11 cellular contexts compared by ENCODE assay signal in genomic region chr11:31943056-31943780, GRCh38.
DNase-seq lines count a peak whose midpoint lies in the region; ATAC-seq and TF ChIP-seq lines count a peak whose summit lies in the region.
"Had no signal": no experiment of that assay in that cellular context is flagged by ENCODE, and none has a peak within 500 bp of the region (broad histone marks: within the 10 kb centered on the region; RNA-seq: fewer than 3 reads in every experiment).

No MANE protein-coding gene starts in this region.

- H3K4me3 ChIP-seq in mammary epithelial cell (replicated peaks in 1 of 3; ENCODE audit: insufficient read depth in 1 of 3, low read depth in 2 of 3, low read length in 3 of 3) = no peak overlapping the region
- no peak overlapping the region for H3K4me3 ChIP-seq in right cardiac atrium (ENCODE audit: low read length)
- H3K4me3 ChIP-seq: gastroesophageal sphincter, SK-N-MC had no signal

- dilution Hi-C loops in mammary epithelial cell (cut with HindIII; ENCODE audit: low sequenced_read_pairs) = no loop called here

- no peak overlapping the region for H3K27ac ChIP-seq in mammary epithelial cell (ENCODE audit: insufficient read depth, low read depth, low read length)
- H3K27ac ChIP-seq in right cardiac atrium (ENCODE audit: low read length) = no peak overlapping the region
- H3K27ac ChIP-seq: gastroesophageal sphincter, SK-N-MC had no signal

- BruUV-seq in mammary epithelial cell (replicated peaks; lab: Mats Ljungman, UMichigan) (no TSS peak), Calu3 (replicated peaks; lab: Mats Ljungman, UMichigan) (no TSS peak)

- H3K4me1 ChIP-seq in mammary epithelial cell (ENCODE audit: insufficient read depth, low read length) (no peaks in the 10 kb centered on the region), right cardiac atrium (ENCODE audit: control insufficient read depth, insufficient read depth, low read length) (no peaks in the 10 kb centered on the region)
- H3K4me1 ChIP-seq: gastroesophageal sphincter had no signal

- H3K27me3 ChIP-seq in mammary epithelial cell (ENCODE audit: insufficient read depth, low read length) (peaks cover 3% of the 10 kb centered on the region), right cardiac atrium (ENCODE audit: control insufficient read depth, insufficient read depth) (no peaks in the 10 kb centered on the region)
- H3K27me3 ChIP-seq: gastroesophageal sphincter had no signal

- no peak overlapping the region for H3K9ac ChIP-seq in mammary epithelial cell (ENCODE audit: insufficient read depth, low read length)

- 24% methylated on average over 2 of the region's 2 CpGs for WGBS in mammary epithelial cell (ENCODE audit: low coverage, missing lambda C conversion rate)
- WGBS in right cardiac atrium = 54% methylated on average over 2 of the region's 2 CpGs

- peaks cover 37% of the 10 kb centered on the region for H3K27me3 Mint-ChIP-seq in T-helper 1 cell treated with Interleukin-12 subunit alpha and Interleukin-12 subunit beta and Interleukin-4 antibody, amounts not matched to agents 30 μg/mL and 1 μg/mL, for 36 hours (ENCODE audit: low read depth)
- H3K27me3 Mint-ChIP-seq in Calu3 (ENCODE audit: unreplicated experiment) = peaks cover 36% of the 10 kb centered on the region

- intact Hi-C loops in mammary epithelial cell (cut with micrococcal nuclease) (no loop called here), right cardiac atrium (cut with DNase I) (no loop called here), Calu3 (cut with micrococcal nuclease; ENCODE audit: unreplicated experiment) (no loop called here)

- no peaks in the 10 kb centered on the region for H4K20me1 ChIP-seq in mammary epithelial cell (ENCODE audit: insufficient read depth, low read length)

- no peaks in the 10 kb centered on the region for H3K79me2 ChIP-seq in mammary epithelial cell (ENCODE audit: insufficient read depth, low read length)

- in situ Hi-C loops in mammary epithelial cell (cut with MboI; ENCODE audit: low sequenced_read_pairs in 2 of 2) = no loop called here

- H3K27ac Mint-ChIP-seq in T-helper 1 cell treated with Interleukin-12 subunit alpha and Interleukin-12 subunit beta and Interleukin-4 antibody, amounts not matched to agents 30 μg/mL and 1 μg/mL, for 36 hours = peak overlapping the region; percentile 76
- H3K27ac Mint-ChIP-seq in Calu3 (ENCODE audit: unreplicated experiment) = no peak overlapping the region

- no peaks in the 10 kb centered on the region for H3K36me3 ChIP-seq in mammary epithelial cell (ENCODE audit: insufficient read depth, low read length)
- H3K36me3 ChIP-seq: gastroesophageal sphincter had no signal

- no peak overlapping the region for H3K4me2 ChIP-seq in mammary epithelial cell (ENCODE audit: insufficient read depth, low read depth, low read length)

- no peaks in the 10 kb centered on the region for H3K9me3 ChIP-seq in mammary epithelial cell (replicated peaks; ENCODE audit: insufficient read depth, low read length)
- no peaks in the 10 kb centered on the region for H3K9me3 ChIP-seq in right cardiac atrium (ENCODE audit: control insufficient read depth, low read length)
- H3K9me3 ChIP-seq: gastroesophageal sphincter had no signal

- no peak overlapping the region for H3K4me3 Mint-ChIP-seq in T-helper 1 cell treated with Interleukin-12 subunit alpha and Interleukin-12 subunit beta and Interleukin-4 antibody, amounts not matched to agents 30 μg/mL and 1 μg/mL, for 36 hours
- H3K4me3 Mint-ChIP-seq in Calu3 (ENCODE audit: low read depth, unreplicated experiment) = no peak overlapping the region

- peak; percentile 97 for ATAC-seq in GM18498 (IDR thresholded peaks at IDR 0.05; ENCODE audit: unreplicated experiment)
- ATAC-seq in GM19452 (IDR thresholded peaks at IDR 0.05; ENCODE audit: unreplicated experiment) = peak; percentile 91
- ATAC-seq in HG02938 (IDR thresholded peaks at IDR 0.05; ENCODE audit: unreplicated experiment) = peak; percentile 87
- ATAC-seq in right cardiac atrium = no peak
- ATAC-seq: gastroesophageal sphincter had no signal

- peaks cover 8% of the 10 kb centered on the region for H3K9me3 Mint-ChIP-seq in T-helper 1 cell treated with Interleukin-12 subunit alpha and Interleukin-12 subunit beta and Interleukin-4 antibody, amounts not matched to agents 30 μg/mL and 1 μg/mL, for 36 hours
- no peaks in the 10 kb centered on the region for H3K9me3 Mint-ChIP-seq in Calu3 (ENCODE audit: low read depth, unreplicated experiment)

- no peak overlapping the region for H2AFZ ChIP-seq in mammary epithelial cell (ENCODE audit: low read depth, low read length)

- H3K36me3 Mint-ChIP-seq in T-helper 1 cell treated with Interleukin-12 subunit alpha and Interleukin-12 subunit beta and Interleukin-4 antibody, amounts not matched to agents 30 μg/mL and 1 μg/mL, for 36 hours (ENCODE audit: low read depth) = peaks cover 8% of the 10 kb centered on the region
- H3K36me3 Mint-ChIP-seq in Calu3 (ENCODE audit: insufficient read depth, unreplicated experiment) = no peaks in the 10 kb centered on the region

- CTCF ChIA-PET in mammary epithelial cell (lab: Charles Lee; ENCODE audit: low non-redundant PET) (interaction anchor here (0.7 kb wide), 1 partner anchor 1471 kb away, joined by 4 read pairs; no protein-coding TSS in a partner anchor), Calu3 (lab: Charles Lee) (no interaction called here)

- H3K4me1 Mint-ChIP-seq in T-helper 1 cell treated with Interleukin-12 subunit alpha and Interleukin-12 subunit beta and Interleukin-4 antibody, amounts not matched to agents 30 μg/mL and 1 μg/mL, for 36 hours (ENCODE audit: low read depth) = peaks cover 25% of the 10 kb centered on the region
- H3K4me1 Mint-ChIP-seq in Calu3 (ENCODE audit: low read depth, unreplicated experiment) = no peaks in the 10 kb centered on the region

- DNase-seq in mammary epithelial cell = no peak
- no peak for DNase-seq in right cardiac atrium
- no peak for DNase-seq in Calu3
- no peak for DNase-seq in KG1 (lab: John Stamatoyannopoulos, UW)
- DNase-seq: activated CD8-positive, alpha-beta memory T cell treated with anti-CD3 and anti-CD28 coated beads, Interleukin-2, amount 50 U/mL, for 4 hours had no signal

- TF ChIP-seq CTCF in mammary epithelial cell (conservative IDR thresholded peaks at IDR 0.05 in 1 of 2, IDR thresholded peaks at IDR 0.05 in 1 of 2; ENCODE audit: extremely low read depth in 1 of 2, insufficient read depth in 1 of 2, low read depth in 1 of 2, low read length in 2 of 2) (no peak), Calu3 (IDR thresholded peaks at IDR 0.05; ENCODE audit: unreplicated experiment) (no peak)

Comparison
In these comparisons a context has a peak if more than half of its experiments do, and no peak if none do; other contexts are left out.
1. ATAC-seq: peak in GM18498 (single experiment), GM19452 (single experiment) and HG02938 (single experiment); none in right cardiac atrium (0 of 2).